ENCODE assay signal across 8 cellular contexts in genomic region chr1:163170975-163171676, GRCh38. TPM values are rescaled to one million over a fixed set of nuclear protein-coding genes. Genes with fewer than 3 reads are reported as not detected.
DNase-seq lines count a peak whose midpoint lies in the region; ATAC-seq and TF ChIP-seq lines count a peak whose summit lies in the region.

No MANE protein-coding gene starts in this region.

- H3K23ac ChIP-seq in neuronal stem cell (ENCODE audit: low read depth, low read length, poor library complexity) (no peak overlapping the region), trophoblast cell (ENCODE audit: low read length) (no peak overlapping the region)

- H2BK120ac ChIP-seq in neuronal stem cell (ENCODE audit: low read depth, low read length) = no peak overlapping the region
- H2BK120ac ChIP-seq in trophoblast cell (ENCODE audit: insufficient read depth, low read length, poor library complexity) = no peak overlapping the region

- H2BK12ac ChIP-seq in neuronal stem cell (ENCODE audit: low read length) (no peak overlapping the region), trophoblast cell (ENCODE audit: low read length) (no peak overlapping the region)

- H3K36me3 ChIP-seq in neuronal stem cell (replicated peaks in 1 of 2; ENCODE audit: control insufficient read depth in 2 of 2, insufficient read depth in 2 of 2, low read length in 2 of 2) (peaks cover 0 to 2% of the 10 kb centered on the region in 2 donors), trophoblast cell (ENCODE audit: control insufficient read depth in 1 of 2, insufficient read depth in 2 of 2, low read length in 2 of 2) (no peaks in the 10 kb centered on the region)

- H3K14ac ChIP-seq in neuronal stem cell (ENCODE audit: low read length) = no peak overlapping the region
- no peak overlapping the region for H3K14ac ChIP-seq in trophoblast cell (ENCODE audit: low read length)

- peaks cover 8% of the 10 kb centered on the region for H3K27me3 Mint-ChIP-seq in activated T-cell treated with anti-CD3 and anti-CD28 coated beads, Interleukin-2, amount 50 U/mL, for 4 hours (ENCODE audit: low read depth)

- no peak overlapping the region for H3K18ac ChIP-seq in neuronal stem cell (ENCODE audit: low read length)
- H3K18ac ChIP-seq in trophoblast cell (ENCODE audit: low read length) = no peak overlapping the region

- no peak overlapping the region for H2AK5ac ChIP-seq in neuronal stem cell (ENCODE audit: low read depth, low read length)
- H2AK5ac ChIP-seq in trophoblast cell (ENCODE audit: low read length) = no peak overlapping the region

- H2BK15ac ChIP-seq in neuronal stem cell (ENCODE audit: low read length) = no peak overlapping the region

- peak; percentile 72 for TF ChIP-seq CTCF in VCaP (conservative IDR thresholded peaks at IDR 0.05)

- no peaks in the 10 kb centered on the region for H3K9me3 Mint-ChIP-seq in activated T-cell treated with anti-CD3 and anti-CD28 coated beads, Interleukin-2, amount 50 U/mL, for 4 hours

- H3K4me1 ChIP-seq in neuronal stem cell (ENCODE audit: control insufficient read depth in 2 of 2, insufficient read depth in 1 of 2, low read depth in 1 of 2, low read length in 2 of 2) (peaks cover 0 to 2% of the 10 kb centered on the region in 2 donors), trophoblast cell (ENCODE audit: control insufficient read depth in 1 of 2, insufficient read depth in 2 of 2, low read length in 2 of 2) (peaks cover 0 to 3% of the 10 kb centered on the region in 2 experiments)

- H3K27me3 ChIP-seq in neuronal stem cell (ENCODE audit: control insufficient read depth in 3 of 3, insufficient read depth in 3 of 3, low read depth in 1 of 3, low read length in 3 of 3) (no peaks in the 10 kb centered on the region), trophoblast cell (ENCODE audit: insufficient read depth, low read length) (no peaks in the 10 kb centered on the region)

- H4K12ac ChIP-seq in trophoblast cell (ENCODE audit: low read depth, low read length) = no peak overlapping the region

- no peak overlapping the region for H4K91ac ChIP-seq in neuronal stem cell (ENCODE audit: low read depth, low read length, poor library complexity)
- H4K91ac ChIP-seq in trophoblast cell (ENCODE audit: low read depth, low read length) = no peak overlapping the region

- no CpG with 5 or more reads among the region's 5 CpGs for WGBS in neuronal stem cell (ENCODE audit: extremely low coverage in 2 of 2, insufficient read length in 2 of 2, insufficient replicate concordance in 1 of 2), 2 donors
- 100% methylated on average over 2 of the region's 5 CpGs for WGBS in trophoblast cell (ENCODE audit: extremely low coverage, insufficient coverage, insufficient read length)

- H2BK5ac ChIP-seq in neuronal stem cell (ENCODE audit: low read length) (no peak overlapping the region), trophoblast cell (ENCODE audit: low read depth, low read length, poor library complexity) (no peak overlapping the region)

- H4K8ac ChIP-seq in neuronal stem cell (ENCODE audit: low read depth, low read length) (no peak overlapping the region), trophoblast cell (ENCODE audit: low read depth, low read length) (no peak overlapping the region)

- H3K9me3 ChIP-seq in neuronal stem cell (replicated peaks in 1 of 2; ENCODE audit: control insufficient read depth in 2 of 2, insufficient read depth in 1 of 2, low read depth in 1 of 2, low read length in 2 of 2) (no peaks in the 10 kb centered on the region), trophoblast cell (ENCODE audit: insufficient read depth, low read depth, low read length) (no peaks in the 10 kb centered on the region)

- no peak overlapping the region for H3K4me2 ChIP-seq in neuronal stem cell (ENCODE audit: insufficient read depth, low read length, poor library complexity, severe bottlenecking)
- no peak overlapping the region for H3K4me2 ChIP-seq in trophoblast cell (ENCODE audit: low read length)

- H3K27ac ChIP-seq in VCaP (peak overlapping the region; percentile 13; the same call in 1 of the 2 replicates), neuronal stem cell (replicated peaks; ENCODE audit: low read length) (no peak overlapping the region), trophoblast cell (ENCODE audit: low read depth, low read length) (no peak overlapping the region)

- H3K79me2 ChIP-seq in trophoblast cell (ENCODE audit: control insufficient read depth, insufficient read depth, low read length, poor library complexity) = no peaks in the 10 kb centered on the region

- H3K4ac ChIP-seq in neuronal stem cell (ENCODE audit: low read length) (no peak overlapping the region), trophoblast cell (ENCODE audit: low read depth, low read length) (no peak overlapping the region)

- DNase-seq in COLO668 (lab: John Stamatoyannopoulos, UW; ENCODE audit: unreplicated experiment) = peak; percentile 31
- DNase-seq in HPDE6-E6E7 (ENCODE audit: extremely low spot score) = peak; percentile 10
- peak; percentile 36 for DNase-seq in left kidney (ENCODE audit: low read depth, low spot score)
- DNase-seq in activated T-cell treated with anti-CD3 and anti-CD28 coated beads, Interleukin-2, amount 50 U/mL, for 4 hours = no peak
- no peak for DNase-seq in neuronal stem cell (ENCODE audit: low spot score)
- no peak for DNase-seq in trophoblast cell

- H2AFZ ChIP-seq in neuronal stem cell (ENCODE audit: low read length) (no peak overlapping the region), trophoblast cell (ENCODE audit: insufficient read depth, low read length, poor library complexity) (no peak overlapping the region)

- ATAC-seq in HG02642 (IDR thresholded peaks at IDR 0.05; ENCODE audit: poor library complexity, unreplicated experiment) = no peak
- no peak for ATAC-seq in activated T-cell treated with anti-CD3 and anti-CD28 coated beads, Interleukin-2, amount 50 U/mL, for 4 hours

- H3K9ac ChIP-seq in neuronal stem cell (ENCODE audit: low read depth, low read length, poor library complexity) (no peak overlapping the region), trophoblast cell (ENCODE audit: low read length) (no peak overlapping the region)

- no peak overlapping the region for H3K4me3 Mint-ChIP-seq in activated T-cell treated with anti-CD3 and anti-CD28 coated beads, Interleukin-2, amount 50 U/mL, for 4 hours

- no peaks in the 10 kb centered on the region for H3K4me1 Mint-ChIP-seq in activated T-cell treated with anti-CD3 and anti-CD28 coated beads, Interleukin-2, amount 50 U/mL, for 4 hours (ENCODE audit: low read depth)

- H3K4me3 ChIP-seq in neuronal stem cell (ENCODE audit: low read length in 2 of 2) = no peak overlapping the region
- no peak overlapping the region for H3K4me3 ChIP-seq in trophoblast cell (ENCODE audit: low read depth, low read length)

- H3K79me1 ChIP-seq in neuronal stem cell (ENCODE audit: low read depth, low read length) (no peaks in the 10 kb centered on the region), trophoblast cell (ENCODE audit: low read length) (no peaks in the 10 kb centered on the region)

- no peaks in the 10 kb centered on the region for H3K36me3 Mint-ChIP-seq in activated T-cell treated with anti-CD3 and anti-CD28 coated beads, Interleukin-2, amount 50 U/mL, for 4 hours (ENCODE audit: insufficient read depth)

RNA-seq across cellular contexts. Expression of gene RGS5, which starts 31.6 kb away (rescaled TPM):
- total RNA-seq in activated T-cell treated with anti-CD3 and anti-CD28 coated beads, Interleukin-2, amount 50 U/mL, for 4 hours = 1 to 10 TPM; 1.1 to 3.3 (median 2.5) TPM
- 45.2 TPM for polyA plus RNA-seq in neuronal stem cell (2013, experiment 1 of 2)
- polyA plus RNA-seq in neuronal stem cell (2013, experiment 2 of 2) = 46.0 TPM
- polyA plus RNA-seq in trophoblast cell (2013) = 19.4 and 20.3 TPM in 2 replicates

Comparison
In these comparisons a context has a peak if more than half of its experiments do, and no peak if none do; other contexts are left out.
1. DNase-seq: peak in COLO668 (single experiment), HPDE6-E6E7 (single experiment) and left kidney (single experiment); none in activated T-cell treated with anti-CD3 and anti-CD28 coated beads, Interleukin-2, amount 50 U/mL, for 4 hours (single experiment), neuronal stem cell (single experiment) and trophoblast cell (0 of 2).